Comparison of ENCODE assay signal across 25 cellular contexts in genomic region chr12:62839869-62840268, GRCh38.
"Had no signal": no experiment of that assay in that cellular context is flagged by ENCODE, and none has a peak within 500 bp of the region (broad histone marks: within the 10 kb centered on the region; RNA-seq: fewer than 3 reads in every experiment).

No MANE protein-coding gene starts in this region.

- H3K27ac Mint-ChIP-seq: naive thymus-derived CD4-positive, alpha-beta T cell; natural killer cell treated with Interleukin-12 subunit alpha and Interleukin-12 subunit beta and Interleukin-15 and Interleukin-18, amount 100 ng/mL, for 72 hours; progenitor cell of endocrine pancreas; stimulated activated effector memory CD8-positive, alpha-beta T cell treated with anti-CD3 and anti-CD28 coated beads, Interleukin-12 subunit alpha, Interleukin-12 subunit beta, amount 100 ng/mL, for 72 hours; stimulated activated naive CD8-positive, alpha-beta T cell treated with anti-CD3 and anti-CD28 coated beads, Interleukin-15, Interleukin-2, amounts not matched to agents 100 ng/mL and 50 ng/mL, for 24 hours had no signal

- H3K27me3 ChIP-seq: heart right ventricle, hepatocyte, neutrophil, ovary, right atrium auricular region, testis, thyroid gland, transverse colon, upper lobe of right lung had no signal

- H3K4me1 Mint-ChIP-seq: stimulated activated effector memory CD8-positive, alpha-beta T cell treated with anti-CD3 and anti-CD28 coated beads, Interleukin-12 subunit alpha, Interleukin-12 subunit beta, amount 100 ng/mL, for 72 hours had no signal

- H3K27me3 Mint-ChIP-seq: progenitor cell of endocrine pancreas; stimulated activated naive CD8-positive, alpha-beta T cell treated with anti-CD3 and anti-CD28 coated beads, Interleukin-15, Interleukin-2, amounts not matched to agents 100 ng/mL and 50 ng/mL, for 24 hours had no signal

- H3K4me3 ChIP-seq: heart right ventricle, hepatocyte, left ventricle myocardium inferior, lung, mucosa of descending colon, ovary, right atrium auricular region, skin epidermis, testis, thyroid gland, transverse colon, upper lobe of right lung had no signal

- ATAC-seq: heart right ventricle; mucosa of descending colon; naive thymus-derived CD4-positive, alpha-beta T cell; natural killer cell treated with Interleukin-12 subunit alpha and Interleukin-12 subunit beta and Interleukin-15 and Interleukin-18, amount 100 ng/mL, for 72 hours; sciatic nerve; stimulated activated effector memory CD8-positive, alpha-beta T cell treated with anti-CD3 and anti-CD28 coated beads, Interleukin-12 subunit alpha, Interleukin-12 subunit beta, amount 100 ng/mL, for 72 hours; upper lobe of right lung had no signal

- H3K4me2 ChIP-seq: hepatocyte had no signal

- H3K36me3 ChIP-seq: heart right ventricle, left ventricle myocardium inferior, neutrophil, ovary, right atrium auricular region, thyroid gland, transverse colon, upper lobe of right lung had no signal

- H3K4me1 ChIP-seq: testis, thyroid gland, transverse colon had no signal

- H3K36me3 Mint-ChIP-seq: naive thymus-derived CD4-positive, alpha-beta T cell; natural killer cell treated with Interleukin-12 subunit alpha and Interleukin-12 subunit beta and Interleukin-15 and Interleukin-18, amount 100 ng/mL, for 72 hours; stimulated activated effector memory CD8-positive, alpha-beta T cell treated with anti-CD3 and anti-CD28 coated beads, Interleukin-12 subunit alpha, Interleukin-12 subunit beta, amount 100 ng/mL, for 72 hours had no signal

- H3K9me3 Mint-ChIP-seq: natural killer cell treated with Interleukin-12 subunit alpha and Interleukin-12 subunit beta and Interleukin-15 and Interleukin-18, amount 100 ng/mL, for 72 hours; stimulated activated naive CD8-positive, alpha-beta T cell treated with anti-CD3 and anti-CD28 coated beads, Interleukin-15, Interleukin-2, amounts not matched to agents 100 ng/mL and 50 ng/mL, for 24 hours had no signal

- H3K4me3 Mint-ChIP-seq: naive thymus-derived CD4-positive, alpha-beta T cell; natural killer cell treated with Interleukin-12 subunit alpha and Interleukin-12 subunit beta and Interleukin-15 and Interleukin-18, amount 100 ng/mL, for 72 hours; stimulated activated effector memory CD8-positive, alpha-beta T cell treated with anti-CD3 and anti-CD28 coated beads, Interleukin-12 subunit alpha, Interleukin-12 subunit beta, amount 100 ng/mL, for 72 hours; stimulated activated naive CD8-positive, alpha-beta T cell treated with anti-CD3 and anti-CD28 coated beads, Interleukin-15, Interleukin-2, amounts not matched to agents 100 ng/mL and 50 ng/mL, for 24 hours had no signal

- DNase-seq: heart right ventricle; islet precursor cell; left ventricle myocardium inferior; midbrain; mucosa of descending colon; naive thymus-derived CD4-positive, alpha-beta T cell; occipital lobe; ovary; stimulated activated CD4-positive, alpha-beta T cell treated with anti-CD3 and anti-CD28 coated beads, Interleukin-4, amount 100 ng/mL, for 24 hours; stimulated activated naive CD4-positive, alpha-beta T cell; substantia nigra; testis; thyroid gland; transverse colon; upper lobe of right lung had no signal

- H3K9me3 ChIP-seq: heart right ventricle, left ventricle myocardium inferior, mucosa of descending colon, neutrophil, ovary, right atrium auricular region, testis, thyroid gland, transverse colon, upper lobe of right lung had no signal

- H3K27ac ChIP-seq: heart right ventricle, hepatocyte, left ventricle myocardium inferior, neutrophil, ovary, right atrium auricular region, skin epidermis, testis, thyroid gland, transverse colon, upper lobe of right lung had no signal

- H2AFZ ChIP-seq: hepatocyte had no signal
